ENCODE assay signal across 8 cellular contexts in genomic region chr20:381581-382290, GRCh38. TPM values are rescaled to one million over a fixed set of nuclear protein-coding genes. Genes with fewer than 3 reads are reported as not detected.
DNase-seq lines count a peak whose midpoint lies in the region; ATAC-seq lines count a peak whose summit lies in the region.

No MANE protein-coding gene starts in this region.

- intact Hi-C loops in activated CD4-positive, alpha-beta memory T cell treated with anti-CD3 and anti-CD28 coated beads for 36 hours (cut with micrococcal nuclease) = loop anchor here (1.0 to 5.0 kb wide), 3 partner anchors 27 to 51 kb away; partner anchors contain the start of gene RBCK1

- peaks cover 13% of the 10 kb centered on the region for H3K4me1 Mint-ChIP-seq in activated CD4-positive, alpha-beta memory T cell treated with anti-CD3 and anti-CD28 coated beads for 36 hours (ENCODE audit: low read depth)

- H3K27ac ChIP-seq in ACC112 (ENCODE audit: low read depth, low read length) = peak overlapping the region; percentile 41
- H3K27ac ChIP-seq in mesenchymal stem cell (ENCODE audit: low read length, poor library complexity, severe bottlenecking) = no peak overlapping the region

- peak; percentile 56 to 88 for DNase-seq in NCI-H526 (lab: John Stamatoyannopoulos, UW)
- peak; percentile 89 for DNase-seq in activated CD4-positive, alpha-beta memory T cell treated with anti-CD3 and anti-CD28 coated beads for 36 hours
- DNase-seq in effector CD8-positive, alpha-beta T cell (lab: John Stamatoyannopoulos, UW) = peak; percentile 40
- DNase-seq in mesenchymal stem cell = peak; percentile 85
- DNase-seq in stimulated activated CD8-positive, alpha-beta memory T cell treated with anti-CD3 and anti-CD28 coated beads, Interleukin-15, amount 100 ng/mL, for 48 hours (ENCODE audit: low read depth in 2 of 2) = peak; percentile 71 to 75

- peak overlapping the region; percentile 92 for H2BK120ac ChIP-seq in mesenchymal stem cell (ENCODE audit: low read depth, low read length)

- no peaks in the 10 kb centered on the region for H3K27me3 Mint-ChIP-seq in activated CD4-positive, alpha-beta memory T cell treated with anti-CD3 and anti-CD28 coated beads for 36 hours

- H3K14ac ChIP-seq in mesenchymal stem cell (ENCODE audit: low read length in 2 of 2) = peak overlapping the region in 1 of 2 experiments; percentile 79

- H3K4me3 Mint-ChIP-seq in activated CD4-positive, alpha-beta memory T cell treated with anti-CD3 and anti-CD28 coated beads for 36 hours = peak overlapping the region; percentile 76

- H3K4me1 ChIP-seq in ACC112 (ENCODE audit: control insufficient read depth, insufficient read depth, low read length, unreplicated experiment) (peaks cover 4% of the 10 kb centered on the region), mesenchymal stem cell (ENCODE audit: control insufficient read depth, insufficient read depth, low read depth, low read length) (peaks cover 14% of the 10 kb centered on the region)

- no peak overlapping the region for H2AK5ac ChIP-seq in mesenchymal stem cell (ENCODE audit: low read length, severe bottlenecking)

- CTCF ChIA-PET in activated CD4-positive, alpha-beta memory T cell treated with anti-CD3 and anti-CD28 coated beads for 36 hours (lab: Charles Lee) = interaction anchor here (1.4 kb wide), 1 partner anchor 27 kb away, joined by 7 read pairs; no protein-coding TSS in a partner anchor

- ATAC-seq in GM18858 (IDR thresholded peaks at IDR 0.05; ENCODE audit: unreplicated experiment) = peak; percentile 36
- peak; percentile 71 for ATAC-seq in HG03066 (IDR thresholded peaks at IDR 0.05; ENCODE audit: low read depth, unreplicated experiment)

- H3K36me3 Mint-ChIP-seq in activated CD4-positive, alpha-beta memory T cell treated with anti-CD3 and anti-CD28 coated beads for 36 hours = peaks cover 11% of the 10 kb centered on the region

- peak overlapping the region; percentile 91 for H4K91ac ChIP-seq in mesenchymal stem cell (ENCODE audit: low read length)

- H2BK5ac ChIP-seq in mesenchymal stem cell (ENCODE audit: low read depth, low read length, poor library complexity, severe bottlenecking) = no peak overlapping the region

- H2BK12ac ChIP-seq in mesenchymal stem cell (ENCODE audit: low read length in 2 of 2) = peak overlapping the region; percentile 58 to 69

- peak overlapping the region; percentile 85 for H3K4me3 ChIP-seq in ACC112 (ENCODE audit: low read depth, low read length)
- H3K4me3 ChIP-seq in mesenchymal stem cell (ENCODE audit: insufficient read depth in 1 of 2, low read depth in 1 of 2, low read length in 2 of 2) = peak overlapping the region; percentile 71 to 80

- H3K9ac ChIP-seq in mesenchymal stem cell (ENCODE audit: low read length) = peak overlapping the region; percentile 74

- peak overlapping the region; percentile 84 for H3K27ac Mint-ChIP-seq in activated CD4-positive, alpha-beta memory T cell treated with anti-CD3 and anti-CD28 coated beads for 36 hours

- peak overlapping the region; percentile 77 to 83 for H3K4ac ChIP-seq in mesenchymal stem cell (ENCODE audit: low read depth in 1 of 2, low read length in 2 of 2)

- peaks cover 5% of the 10 kb centered on the region for H3K79me2 ChIP-seq in ACC112 (ENCODE audit: control insufficient read depth, insufficient read depth, low read length, unreplicated experiment)

- WGBS in mesenchymal stem cell = 0% methylated on average over 12 of the region's 49 CpGs

- H3K79me1 ChIP-seq in mesenchymal stem cell (replicated peaks; ENCODE audit: low read length, poor library complexity, severe bottlenecking) = peaks cover 5% of the 10 kb centered on the region

- peak overlapping the region; percentile 59 to 89 for H3K18ac ChIP-seq in mesenchymal stem cell (ENCODE audit: low read depth in 1 of 2, low read length in 2 of 2)

- H4K8ac ChIP-seq in mesenchymal stem cell (ENCODE audit: low read length) = no peak overlapping the region

- H3K27me3 ChIP-seq in ACC112 (ENCODE audit: insufficient read depth, low read length) = no peaks in the 10 kb centered on the region
- no peaks in the 10 kb centered on the region for H3K27me3 ChIP-seq in mesenchymal stem cell (ENCODE audit: control insufficient read depth in 1 of 2, insufficient read depth in 1 of 2, low read length in 2 of 2)

- H2BK15ac ChIP-seq in mesenchymal stem cell (ENCODE audit: low read depth, poor library complexity, severe bottlenecking) = no peak overlapping the region

- POLR2A ChIA-PET in activated CD4-positive, alpha-beta memory T cell treated with anti-CD3 and anti-CD28 coated beads for 36 hours (lab: Charles Lee) = interaction anchor here (1.0 to 1.2 kb wide), 2 partner anchors 51 to 64 kb away, joined by 3 to 6 read pairs; no protein-coding TSS in a partner anchor

- no peaks in the 10 kb centered on the region for H3K9me3 Mint-ChIP-seq in activated CD4-positive, alpha-beta memory T cell treated with anti-CD3 and anti-CD28 coated beads for 36 hours

- H3K4me2 ChIP-seq in mesenchymal stem cell (ENCODE audit: low read length, poor library complexity, severe bottlenecking) = peak overlapping the region; percentile 90

- H3K9me3 ChIP-seq in mesenchymal stem cell (ENCODE audit: control insufficient read depth, low read length) = no peaks in the 10 kb centered on the region

- H2AFZ ChIP-seq in ACC112 (ENCODE audit: low read length, unreplicated experiment) (no peak overlapping the region), mesenchymal stem cell (ENCODE audit: low read depth, low read length) (peak overlapping the region; percentile 83)

- peak overlapping the region in 1 of 2 experiments; percentile 78 for H3K23ac ChIP-seq in mesenchymal stem cell (ENCODE audit: low read length in 2 of 2)

- no peaks in the 10 kb centered on the region for H3K36me3 ChIP-seq in ACC112 (ENCODE audit: insufficient read depth, low read length)
- H3K36me3 ChIP-seq in mesenchymal stem cell (ENCODE audit: control insufficient read depth in 1 of 2, insufficient read depth in 2 of 2, low read depth in 1 of 2, low read length in 2 of 2) = no peaks in the 10 kb centered on the region

RNA-seq across cellular contexts. Expression of gene TRIB3, which starts 1.2 kb away (rescaled TPM):
- total RNA-seq in activated CD4-positive, alpha-beta memory T cell treated with anti-CD3 and anti-CD28 coated beads for 36 hours = 10 to 100 TPM; 42.6 to 43.5 TPM
- 52.7 TPM for polyA plus RNA-seq in mesenchymal stem cell (2013, experiment 1 of 2)
- polyA plus RNA-seq in mesenchymal stem cell (2013, experiment 2 of 2) = 53.4 TPM

RNA-seq across cellular contexts. Expression of gene RBCK1, which starts 26.4 kb away (rescaled TPM):
- 100 to 1,000 TPM; 137 to 139 TPM for total RNA-seq in activated CD4-positive, alpha-beta memory T cell treated with anti-CD3 and anti-CD28 coated beads for 36 hours
- polyA plus RNA-seq in mesenchymal stem cell (2013, experiment 1 of 2) = 78.2 TPM
- polyA plus RNA-seq in mesenchymal stem cell (2013, experiment 2 of 2) = 76.4 TPM

RNA-seq across cellular contexts. Expression of gene NRSN2, which starts 34.8 kb away (rescaled TPM):
- total RNA-seq in activated CD4-positive, alpha-beta memory T cell treated with anti-CD3 and anti-CD28 coated beads for 36 hours = 1 to 10 TPM; 9.5 to 9.7 TPM
- 63.0 TPM for polyA plus RNA-seq in mesenchymal stem cell (2013, experiment 1 of 2)
- polyA plus RNA-seq in mesenchymal stem cell (2013, experiment 2 of 2) = 60.9 TPM

RNA-seq across cellular contexts. Expression of gene SOX12, which starts 56.4 kb away (rescaled TPM):
- total RNA-seq in activated CD4-positive, alpha-beta memory T cell treated with anti-CD3 and anti-CD28 coated beads for 36 hours = 1 to 10 TPM; 4.4 to 4.7 TPM
- polyA plus RNA-seq in mesenchymal stem cell (2013, experiment 1 of 2) = 30.8 TPM
- polyA plus RNA-seq in mesenchymal stem cell (2013, experiment 2 of 2) = 29.9 TPM
